ENCODE assay signal across 7 cellular contexts in genomic region chr11:68447015-68447801, GRCh38. TPM values are rescaled to one million over a fixed set of nuclear protein-coding genes. Genes with fewer than 3 reads are reported as not detected.
DNase-seq lines count a peak whose midpoint lies in the region; ATAC-seq and TF ChIP-seq lines count a peak whose summit lies in the region.

No MANE protein-coding gene starts in this region.

- dilution Hi-C loops in IMR-90 (cut with HindIII; ENCODE audit: low sequenced_read_pairs, unreplicated experiment) = no loop called here

- peak overlapping the region in 1 of 2 experiments; percentile 92; a peak in 2 of 4 replicates for H4K8ac ChIP-seq in IMR-90 (ENCODE audit: low read depth in 2 of 2, low read length in 2 of 2)

- H4K20me1 ChIP-seq in IMR-90 (ENCODE audit: insufficient read depth, low read length) (no peaks in the 10 kb centered on the region), osteoblast (ENCODE audit: insufficient read depth, low read length) (no peaks in the 10 kb centered on the region)

- H2AK9ac ChIP-seq in IMR-90 (replicated peaks; ENCODE audit: low read depth, low read length, poor library complexity) = peak overlapping the region; percentile 87

- no TSS peak for BruUV-seq in IMR-90 (replicated peaks; lab: Mats Ljungman, UMichigan)

- 59% methylated on average over 12 of the region's 25 CpGs; no CpG with 5 or more reads in 1 of the 2 experiments for WGBS in IMR-90 (ENCODE audit: extremely low coverage in 2 of 2, insufficient read length in 1 of 2), 2 experiments
- 67 to 68% methylated on average over 9 to 10 of the region's 25 CpGs for WGBS in gastroesophageal sphincter (ENCODE audit: low coverage in 1 of 2), 2 donors
- WGBS in testis, 2 donors = 58 to 77% methylated on average over 10 to 22 of the region's 25 CpGs

- peak overlapping the region; percentile 72 for H2AFZ ChIP-seq in IMR-90 (replicated peaks; ENCODE audit: low read length, poor library complexity)
- H2AFZ ChIP-seq in osteoblast (ENCODE audit: low read length) = peak overlapping the region; percentile 51

- H3K27ac ChIP-seq in IMR-90 (ENCODE audit: insufficient read depth, low read length) = no peak overlapping the region
- no peak overlapping the region for H3K27ac ChIP-seq in SJSA1
- peak overlapping the region in 2 of 4 donors; percentile 44 to 51 for H3K27ac ChIP-seq in gastroesophageal sphincter
- no peak overlapping the region for H3K27ac ChIP-seq in osteoblast (ENCODE audit: low read depth, low read length)
- no peak overlapping the region for H3K27ac ChIP-seq in testis

- TF ChIP-seq EP300 in gastroesophageal sphincter (IDR thresholded peaks at IDR 0.05) = no peak

- intact Hi-C loops in IMR-90 (cut with micrococcal nuclease) = loop anchor here (1.0 to 5.0 kb wide), 4 partner anchors 135 to 238 kb away; partner anchors contain the start of genes C11orf24 and LRP5
- intact Hi-C loops in testis (cut with DNase I; ENCODE audit: low total_unique reads) = no loop called here

- no peak overlapping the region for H3K4me2 ChIP-seq in IMR-90 (ENCODE audit: low read depth, low read length)
- H3K4me2 ChIP-seq in osteoblast (ENCODE audit: insufficient read depth, low read length) = no peak overlapping the region

- H3K14ac ChIP-seq in IMR-90 (replicated peaks; ENCODE audit: low read depth, low read length) = no peak overlapping the region

- no peak overlapping the region for H3K56ac ChIP-seq in IMR-90 (ENCODE audit: extremely low read depth, insufficient read depth, low read length)

- no peak overlapping the region for H3K23ac ChIP-seq in IMR-90 (ENCODE audit: low read depth, low read length)

- H2BK15ac ChIP-seq in IMR-90 (ENCODE audit: low read depth, low read length) = no peak overlapping the region

- TF ChIP-seq POLR2A in IMR-90 (IDR thresholded peaks at IDR 0.05; ENCODE audit: low read depth, low read length) (no peak), gastroesophageal sphincter (IDR thresholded peaks at IDR 0.05) (no peak), testis (IDR thresholded peaks at IDR 0.05) (no peak)

- peaks cover 17% of the 10 kb centered on the region for H3K36me3 ChIP-seq in IMR-90 (ENCODE audit: control insufficient read depth, insufficient read depth, low read length)
- H3K36me3 ChIP-seq in SJSA1 = peaks cover 28% of the 10 kb centered on the region
- peaks cover 0 to 65% of the 10 kb centered on the region in 2 donors for H3K36me3 ChIP-seq in gastroesophageal sphincter
- no peaks in the 10 kb centered on the region for H3K36me3 ChIP-seq in osteoblast (ENCODE audit: insufficient read depth, low read length)
- no peaks in the 10 kb centered on the region for H3K36me3 ChIP-seq in testis (ENCODE audit: low read depth, missing control alignments)

- H3K27me3 ChIP-seq in IMR-90 (ENCODE audit: control insufficient read depth, insufficient read depth, low read length) = no peaks in the 10 kb centered on the region
- H3K27me3 ChIP-seq in SJSA1 (replicated peaks) = no peaks in the 10 kb centered on the region
- H3K27me3 ChIP-seq in gastroesophageal sphincter = no peaks in the 10 kb centered on the region
- H3K27me3 ChIP-seq in osteoblast (ENCODE audit: insufficient read depth, low read length) = no peaks in the 10 kb centered on the region
- H3K27me3 ChIP-seq in testis = no peaks in the 10 kb centered on the region

- H2AK5ac ChIP-seq in IMR-90 (ENCODE audit: low read depth, low read length) = no peak overlapping the region

- 0 out of 2 replicates have a peak, but pooled peaks cover 8% of the 10 kb centered on the region for H3K9me1 ChIP-seq in IMR-90 (ENCODE audit: insufficient read depth, low read length)

- no peak overlapping the region for H3K18ac ChIP-seq in IMR-90 (ENCODE audit: low read depth, low read length)

- in situ Hi-C loops in IMR-90 (cut with MboI; ENCODE audit: low sequenced_read_pairs) = no loop called here

- 0 out of 4 replicates have a peak, but pooled peaks cover 0 to 2% of the 10 kb centered on the region in 2 experiments for H3K79me1 ChIP-seq in IMR-90 (ENCODE audit: low read depth in 1 of 2, low read length in 2 of 2)

- H3K4me1 ChIP-seq in IMR-90 (ENCODE audit: control insufficient read depth, insufficient read depth, low read length) (peaks cover 4% of the 10 kb centered on the region; the same call in 1 of the 2 replicates), SJSA1 (replicated peaks) (peaks cover 8% of the 10 kb centered on the region), gastroesophageal sphincter (peaks cover 0 to 15% (median 0%) of the 10 kb centered on the region in 3 donors), osteoblast (ENCODE audit: insufficient read depth, low read length) (no peaks in the 10 kb centered on the region), testis (no peaks in the 10 kb centered on the region)

- H4K91ac ChIP-seq in IMR-90 (ENCODE audit: insufficient read depth, low read depth, low read length) = 0 out of 2 replicates have a peak overlapping the region, but pooled peaks have one; percentile 10

- no peak overlapping the region for H3K9ac ChIP-seq in IMR-90 (ENCODE audit: low read depth, low read length)

- H3K79me2 ChIP-seq in osteoblast (ENCODE audit: insufficient read depth, low read length) = no peaks in the 10 kb centered on the region

- DNase-seq in IMR-90 (peak; percentile 51), SJSA1 (ENCODE audit: low read depth in 1 of 2, low spot score in 2 of 2) (peak; percentile 70 to 92), osteoblast (ENCODE audit: insufficient read length, low spot score, missing footprints) (peak; percentile 99), testis (peak; percentile 76)
- DNase-seq in activated effector memory CD4-positive, alpha-beta T cell treated with anti-CD3 and anti-CD28 coated beads, Interleukin-2, amount 50 U/mL, for 16 hours = peak; percentile 91

- H2BK20ac ChIP-seq in IMR-90 (ENCODE audit: low read depth, low read length) = no peak overlapping the region

- H3K4ac ChIP-seq in IMR-90 (ENCODE audit: low read depth, low read length) = no peak overlapping the region

- TF ChIP-seq RAD21 in IMR-90 (IDR thresholded peaks at IDR 0.05; ENCODE audit: low read length) = peak; percentile 87

- H4K5ac ChIP-seq in IMR-90 (ENCODE audit: low read depth, low read length) = no peak overlapping the region

- CTCF ChIA-PET in IMR-90 (lab: Yijun Ruan, JAX) = no interaction called here

- H3K4me3 ChIP-seq in IMR-90 (ENCODE audit: insufficient read depth, low read depth, low read length) (no peak overlapping the region), SJSA1 (no peak overlapping the region), gastroesophageal sphincter (no peak overlapping the region), osteoblast (ENCODE audit: insufficient read depth, low read length) (no peak overlapping the region), testis (no peak overlapping the region)

- ATAC-seq in IMR-90 (ENCODE audit: low read depth) (peak; percentile 99), gastroesophageal sphincter (peak; percentile 87)

- POLR2A ChIA-PET in IMR-90 (lab: Charles Lee; ENCODE audit: unreplicated experiment) = no interaction called here

- H3K9me3 ChIP-seq in IMR-90 (ENCODE audit: control insufficient read depth, insufficient read depth, low read length) = no peaks in the 10 kb centered on the region
- H3K9me3 ChIP-seq in SJSA1 (replicated peaks) = no peaks in the 10 kb centered on the region
- H3K9me3 ChIP-seq in gastroesophageal sphincter = no peaks in the 10 kb centered on the region
- H3K9me3 ChIP-seq in osteoblast (ENCODE audit: low read depth, low read length) = no peaks in the 10 kb centered on the region
- H3K9me3 ChIP-seq in testis = no peaks in the 10 kb centered on the region

- no peak overlapping the region for H2BK120ac ChIP-seq in IMR-90 (ENCODE audit: low read depth, low read length)

- TF ChIP-seq CTCF in GM12873 (IDR thresholded peaks at IDR 0.05; ENCODE audit: insufficient read depth, low read depth, low read length, missing control alignments) (peak; percentile 94), IMR-90 (conservative IDR thresholded peaks at IDR 0.05; ENCODE audit: low read depth, low read length) (peak; percentile 93), gastroesophageal sphincter (IDR thresholded peaks at IDR 0.05) (peak in 3 of 4 experiments; percentile 94 to 98 (median 97)), osteoblast (IDR thresholded peaks at IDR 0.05; ENCODE audit: extremely low read depth, low read depth, low read length) (peak; percentile 79), testis (IDR thresholded peaks at IDR 0.05) (peak; percentile 78 to 93 (median 82))

- no peak overlapping the region for H2BK5ac ChIP-seq in IMR-90 (ENCODE audit: low read depth, low read length, poor library complexity, severe bottlenecking)

TF ChIP-seq in IMR-90, 13 proteins besides CTCF, POLR2A, EP300 and RAD21:
- peak; percentile 64 for TF ChIP-seq SMC3 (IDR thresholded peaks at IDR 0.05; ENCODE audit: low read depth, low read length)
- TF ChIP-seq RFX5 (IDR thresholded peaks at IDR 0.05; ENCODE audit: low read depth, low read length) = no peak

RNA-seq across cellular contexts. Expression of gene PPP6R3, which starts 13.3 kb away (rescaled TPM):
- 123 and 148 TPM in 2 replicates for total RNA-seq in IMR-90 (2012; rRNA removed)
- 29.0 and 30.1 TPM in 2 replicates for polyA plus RNA-seq in IMR-90 (2012; rRNA removed)
- 10.6 and 16.4 TPM in 2 replicates for polyA plus RNA-seq in IMR-90 (2012; cell fraction: cytosol; rRNA removed)
- 59.9 and 60.3 TPM in 2 replicates for polyA plus RNA-seq in IMR-90 (2012; cell fraction: nucleus; rRNA removed; ENCODE audit: low replicate concordance)
- 211 and 279 TPM in 2 replicates for total RNA-seq in SJSA1 (2014; rRNA removed; shearing (Covaris generic))
- total RNA-seq in gastroesophageal sphincter = 100 to 1,000 TPM; 128 to 164 (median 144) TPM
- 131 and 151 TPM in 2 replicates for total RNA-seq in osteoblast
- total RNA-seq in testis = 100 to 1,000 TPM; 188 to 190 TPM
- polyA plus RNA-seq in testis (ENCODE audit: insufficient read depth, low read depth, low replicate concordance) = 88.5 TPM
